9 cellular contexts compared by ENCODE assay signal in the genomic region with DNA sequence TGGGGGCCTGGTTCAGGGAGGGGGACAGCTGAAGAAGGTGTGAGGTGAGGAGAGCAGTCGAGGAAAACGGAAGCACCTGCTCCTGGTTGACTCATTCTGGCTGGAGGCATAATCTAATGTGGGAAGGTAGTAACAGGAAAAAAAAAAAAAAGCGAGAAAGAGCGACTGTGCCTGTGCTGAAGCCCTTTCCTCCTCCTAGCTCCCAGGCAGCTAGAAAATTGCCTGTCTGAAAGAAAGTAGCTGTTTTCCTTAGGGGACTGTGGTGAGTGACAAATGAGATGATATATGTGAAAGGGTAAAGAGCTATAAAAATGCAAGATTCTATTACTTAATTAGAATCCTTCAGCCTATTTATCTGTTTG. TPM values are rescaled to one million over a fixed set of nuclear protein-coding genes. Genes with fewer than 3 reads are reported as not detected.
DNase-seq lines count a peak whose midpoint lies in the region; ATAC-seq and TF ChIP-seq lines count a peak whose summit lies in the region.
"Had no signal": no experiment of that assay in that cellular context is flagged by ENCODE, and none has a peak within 500 bp of the region (broad histone marks: within the 10 kb centered on the region; RNA-seq: fewer than 3 reads in every experiment).

No MANE protein-coding gene starts in this region.

- peaks cover 10% of the 10 kb centered on the region for H3K36me3 Mint-ChIP-seq in neural crest cell (ENCODE audit: low read depth)

- H3K9me3 ChIP-seq in ES-I3 (ENCODE audit: control insufficient read depth, insufficient read depth, low read length) = peaks cover 2% of the 10 kb centered on the region; the same call in 1 of the 2 replicates
- no peaks in the 10 kb centered on the region for H3K9me3 ChIP-seq in ectodermal cell (ENCODE audit: control insufficient read depth, low read length)

- no peaks in the 10 kb centered on the region; the same call in 1 of the 2 replicates for H3K36me3 ChIP-seq in ES-I3 (ENCODE audit: insufficient read depth, low read length)
- H3K36me3 ChIP-seq in ectodermal cell (ENCODE audit: control insufficient read depth, insufficient read depth, low read length) = no peaks in the 10 kb centered on the region

- DNase-seq in NCI-H2171 treated with DMSO at 0.1 percent for 48 hours (lab: John Stamatoyannopoulos, UW) (peak; percentile 58), neural crest cell (ENCODE audit: low read depth, low spot score) (no peak), NCI-H2227 (lab: John Stamatoyannopoulos, UW; ENCODE audit: unreplicated experiment) (no peak)
- DNase-seq: NCI-H748 treated with DMSO at 0.1 percent for 48 hours had no signal

- peak overlapping the region; percentile 53; the same call in 1 of the 2 replicates for H3K9ac ChIP-seq in ES-I3 (ENCODE audit: low read depth, low read length)

- H3K4me1 ChIP-seq in ES-I3 (ENCODE audit: insufficient read depth, low read length) (no peaks in the 10 kb centered on the region; the same call in 1 of the 2 replicates), ectodermal cell (ENCODE audit: control insufficient read depth, insufficient read depth, low read length) (peaks cover 8% of the 10 kb centered on the region)

- peak overlapping the region; percentile 68 for H3K4me3 ChIP-seq in ectodermal cell (ENCODE audit: insufficient read depth, low read depth, low read length)

- H3K27ac Mint-ChIP-seq in neural crest cell (ENCODE audit: unreplicated experiment) = no peak overlapping the region

- peaks cover 56% of the 10 kb centered on the region for H3K4me1 Mint-ChIP-seq in neural crest cell

- H3K27me3 Mint-ChIP-seq in neural crest cell (ENCODE audit: low read depth) = peaks cover 8% of the 10 kb centered on the region

- peaks cover 6% of the 10 kb centered on the region for H3K9me3 Mint-ChIP-seq in neural crest cell

- 32 to 44% methylated on average over 4 of the region's 4 CpGs for WGBS in ectodermal cell, 2 experiments

- peaks cover 3% of the 10 kb centered on the region for H3K27me3 ChIP-seq in ectodermal cell (ENCODE audit: control insufficient read depth, insufficient read depth, low read length, poor library complexity, severe bottlenecking)

- no peak for TF ChIP-seq CTCF in neural crest cell (conservative IDR thresholded peaks at IDR 0.05)

- peak overlapping the region; percentile 73 for H3K4me3 Mint-ChIP-seq in neural crest cell

- no peak for ATAC-seq in HG03520 (IDR thresholded peaks at IDR 0.05; ENCODE audit: unreplicated experiment)
- ATAC-seq in HG02623 (IDR thresholded peaks at IDR 0.05; ENCODE audit: unreplicated experiment) = no peak
- no peak for ATAC-seq in GM18907 (IDR thresholded peaks at IDR 0.05; ENCODE audit: unreplicated experiment)

- no peak overlapping the region for H3K27ac ChIP-seq in ectodermal cell (ENCODE audit: insufficient read depth, low read depth, low read length, poor library complexity, severe bottlenecking)

RNA-seq across cellular contexts. Expression of gene MEST, which starts 4.9 kb away (rescaled TPM):
- 318 TPM for polyA plus RNA-seq in ectodermal cell (2013, experiment 1 of 4)
- polyA plus RNA-seq in ectodermal cell (2013, experiment 2 of 4) = 316 TPM
- 336 TPM for polyA plus RNA-seq in ectodermal cell (2013, experiment 3 of 4)
- 366 TPM for polyA plus RNA-seq in ectodermal cell (2013, experiment 4 of 4)
- total RNA-seq in neural crest cell = 212 and 236 TPM in 2 replicates

RNA-seq across cellular contexts. Expression of gene CEP41, which starts 46.1 kb away (rescaled TPM):
- 28.7 TPM for polyA plus RNA-seq in ectodermal cell (2013, experiment 1 of 4)
- 23.2 TPM for polyA plus RNA-seq in ectodermal cell (2013, experiment 2 of 4)
- polyA plus RNA-seq in ectodermal cell (2013, experiment 3 of 4) = 23.0 TPM
- 23.4 TPM for polyA plus RNA-seq in ectodermal cell (2013, experiment 4 of 4)
- total RNA-seq in neural crest cell = 27.8 and 29.3 TPM in 2 replicates
